Comparison of ENCODE assay signal across 1 cellular context in genomic region chr4:110132822-110133719, GRCh38.
TF ChIP-seq lines count a peak whose summit lies in the region.

No MANE protein-coding gene starts in this region.

TF ChIP-seq in HepG2, 621 proteins besides CTCF, POLR2A, EP300 and RAD21 (continued from another document and continues in another):
- TF ChIP-seq PPARG (CRISPR knock-in tag; conservative IDR thresholded peaks at IDR 0.05) = peak; percentile 71
- TF ChIP-seq DBP (CRISPR knock-in tag; IDR thresholded peaks at IDR 0.05; ENCODE audit: not compliant biosample characterization) = no peak
- peak; percentile 93 for TF ChIP-seq GFI1 (CRISPR knock-in tag; IDR thresholded peaks at IDR 0.05; ENCODE audit: borderline replicate concordance)
- no peak for TF ChIP-seq ZNF280B (CRISPR knock-in tag; IDR thresholded peaks at IDR 0.05; ENCODE audit: borderline replicate concordance)
- TF ChIP-seq PRDM15 (CRISPR knock-in tag; IDR thresholded peaks at IDR 0.05) = no peak
- TF ChIP-seq HOXA7 (CRISPR knock-in tag; IDR thresholded peaks at IDR 0.05) = no peak
- no peak for TF ChIP-seq ZSCAN9 (CRISPR knock-in tag; IDR thresholded peaks at IDR 0.05; ENCODE audit: borderline replicate concordance)
- no peak for TF ChIP-seq KLF9 (CRISPR knock-in tag; IDR thresholded peaks at IDR 0.05; ENCODE audit: low read depth)
- no peak for TF ChIP-seq ZNF230 (CRISPR knock-in tag; IDR thresholded peaks at IDR 0.05)
- TF ChIP-seq SETDB1 (CRISPR knock-in tag; IDR thresholded peaks at IDR 0.05; ENCODE audit: borderline replicate concordance) = no peak
- TF ChIP-seq BCL6 (CRISPR knock-in tag; IDR thresholded peaks at IDR 0.05) = 0 out of 2 replicates have a peak, but pooled peaks have one; percentile 26
- no peak for TF ChIP-seq ZXDC (CRISPR knock-in tag; IDR thresholded peaks at IDR 0.05)
- no peak for TF ChIP-seq MXI1 (IDR thresholded peaks at IDR 0.05; ENCODE audit: borderline replicate concordance, low read depth, low read length)
- TF ChIP-seq ZNF354B (CRISPR knock-in tag; IDR thresholded peaks at IDR 0.05) = no peak
- TF ChIP-seq NRL (CRISPR knock-in tag; IDR thresholded peaks at IDR 0.05; ENCODE audit: borderline replicate concordance) = no peak
- no peak for TF ChIP-seq GRHL1 (CRISPR knock-in tag; conservative IDR thresholded peaks at IDR 0.05)
- TF ChIP-seq ZNF839 (CRISPR knock-in tag; IDR thresholded peaks at IDR 0.05; ENCODE audit: borderline replicate concordance) = no peak
- no peak for TF ChIP-seq ZNF296 (CRISPR knock-in tag; conservative IDR thresholded peaks at IDR 0.05)
- peak; percentile 39; the same call in 1 of the 2 replicates for TF ChIP-seq ELF3 (CRISPR knock-in tag; IDR thresholded peaks at IDR 0.05)
- TF ChIP-seq SP4 (CRISPR knock-in tag; IDR thresholded peaks at IDR 0.05) = no peak
- TF ChIP-seq STAG1 (CRISPR knock-in tag; IDR thresholded peaks at IDR 0.05) = no peak
- TF ChIP-seq ZNF607 (CRISPR knock-in tag; IDR thresholded peaks at IDR 0.05; ENCODE audit: borderline replicate concordance) = no peak
- no peak for TF ChIP-seq ZNF672 (CRISPR knock-in tag; IDR thresholded peaks at IDR 0.05)
- TF ChIP-seq ZNF703 (CRISPR knock-in tag; IDR thresholded peaks at IDR 0.05; ENCODE audit: borderline replicate concordance) = no peak
- TF ChIP-seq BRD4 (CRISPR knock-in tag; IDR thresholded peaks at IDR 0.05) = no peak
- TF ChIP-seq MLLT10 (CRISPR knock-in tag; IDR thresholded peaks at IDR 0.05) = no peak
- TF ChIP-seq GMEB2 (CRISPR knock-in tag; IDR thresholded peaks at IDR 0.05; ENCODE audit: low read depth) = no peak
- no peak for TF ChIP-seq TFE3 (CRISPR knock-in tag; IDR thresholded peaks at IDR 0.05)
- TF ChIP-seq ZNF800 (CRISPR knock-in tag; IDR thresholded peaks at IDR 0.05) = no peak
- no peak for TF ChIP-seq ZNF234 (CRISPR knock-in tag; conservative IDR thresholded peaks at IDR 0.05)
- TF ChIP-seq FOXO1 (CRISPR knock-in tag; IDR thresholded peaks at IDR 0.05) = no peak
- no peak for TF ChIP-seq ZBTB14 (CRISPR knock-in tag; IDR thresholded peaks at IDR 0.05)
- peak; percentile 67 for TF ChIP-seq GATAD2A (CRISPR knock-in tag; IDR thresholded peaks at IDR 0.05)
